17 cellular contexts compared by ENCODE assay signal in genomic region chr7:117005449-117005848, GRCh38.
"Had no signal": no experiment of that assay in that cellular context is flagged by ENCODE, and none has a peak within 500 bp of the region (broad histone marks: within the 10 kb centered on the region; RNA-seq: fewer than 3 reads in every experiment).

No MANE protein-coding gene starts in this region.

- ATAC-seq: activated CD4-positive, alpha-beta T cell treated with anti-CD3 and anti-CD28 coated beads for 36 hours; activated CD8-positive, alpha-beta T cell treated with anti-CD3 and anti-CD28 coated beads for 36 hours; activated T-cell treated with anti-CD3 and anti-CD28 coated beads, Interleukin-2, amount 50 U/mL, for 72 hours; foreskin keratinocyte; heart left ventricle; left lung; stimulated activated effector memory CD8-positive, alpha-beta T cell treated with anti-CD3 and anti-CD28 coated beads, Interleukin-12 subunit alpha, Interleukin-12 subunit beta, amount 100 ng/mL, for 72 hours had no signal

- H3K27ac Mint-ChIP-seq: activated CD4-positive, alpha-beta T cell treated with anti-CD3 and anti-CD28 coated beads for 36 hours; activated CD8-positive, alpha-beta T cell treated with anti-CD3 and anti-CD28 coated beads for 36 hours; activated T-cell treated with anti-CD3 and anti-CD28 coated beads, Interleukin-2, amount 50 U/mL, for 72 hours; dendritic cell treated with granulocyte-macrophage colony-stimulating factor and Interleukin-4, amounts not matched to agents 40 ng/mL and 50 ng/mL, for 4 days; endodermal cell; memory B cell; stimulated activated effector memory CD8-positive, alpha-beta T cell treated with anti-CD3 and anti-CD28 coated beads, Interleukin-12 subunit alpha, Interleukin-12 subunit beta, amount 100 ng/mL, for 72 hours had no signal

- H3K9me3 Mint-ChIP-seq: activated CD8-positive, alpha-beta T cell treated with anti-CD3 and anti-CD28 coated beads for 36 hours; activated T-cell treated with anti-CD3 and anti-CD28 coated beads, Interleukin-2, amount 50 U/mL, for 72 hours; central memory CD8-positive, alpha-beta T cell; dendritic cell treated with granulocyte-macrophage colony-stimulating factor and Interleukin-4, amounts not matched to agents 40 ng/mL and 50 ng/mL, for 4 days; endodermal cell; memory B cell; stimulated activated effector memory CD8-positive, alpha-beta T cell treated with anti-CD3 and anti-CD28 coated beads, Interleukin-12 subunit alpha, Interleukin-12 subunit beta, amount 100 ng/mL, for 72 hours had no signal

- H3K4me3 ChIP-seq: heart left ventricle, left lung, ovary, tibial artery had no signal

- H3K4me3 Mint-ChIP-seq: activated CD4-positive, alpha-beta T cell treated with anti-CD3 and anti-CD28 coated beads for 36 hours; activated CD8-positive, alpha-beta T cell treated with anti-CD3 and anti-CD28 coated beads for 36 hours; activated T-cell treated with anti-CD3 and anti-CD28 coated beads, Interleukin-2, amount 50 U/mL, for 72 hours; central memory CD8-positive, alpha-beta T cell; dendritic cell treated with granulocyte-macrophage colony-stimulating factor and Interleukin-4, amounts not matched to agents 40 ng/mL and 50 ng/mL, for 4 days; endodermal cell; memory B cell; stimulated activated effector memory CD8-positive, alpha-beta T cell treated with anti-CD3 and anti-CD28 coated beads, Interleukin-12 subunit alpha, Interleukin-12 subunit beta, amount 100 ng/mL, for 72 hours had no signal

- H3K9me3 ChIP-seq: heart left ventricle, left lung, ovary, tibial artery had no signal

- H3K36me3 Mint-ChIP-seq: memory B cell had no signal

- H3K27me3 Mint-ChIP-seq: activated CD8-positive, alpha-beta T cell treated with anti-CD3 and anti-CD28 coated beads for 36 hours; central memory CD8-positive, alpha-beta T cell; memory B cell had no signal

- H3K36me3 ChIP-seq: heart left ventricle, left lung, ovary, tibial artery had no signal

- H3K27me3 ChIP-seq: foreskin keratinocyte, heart left ventricle, left lung, ovary, tibial artery had no signal

- DNase-seq: activated CD4-positive, alpha-beta T cell treated with anti-CD3 and anti-CD28 coated beads for 36 hours; activated CD8-positive, alpha-beta memory T cell treated with anti-CD3 and anti-CD28 coated beads, Interleukin-2, amount 50 U/mL, for 4 hours; activated CD8-positive, alpha-beta T cell treated with anti-CD3 and anti-CD28 coated beads for 36 hours; activated naive CD4-positive, alpha-beta T cell; activated T-cell treated with anti-CD3 and anti-CD28 coated beads, Interleukin-2, amount 50 U/mL, for 72 hours; endodermal cell; foreskin keratinocyte; heart left ventricle; left lung; ovary; SHP77 treated with DMSO at 0.1 percent for 48 hours; T-helper 9 cell; tibial artery had no signal
